ENCODE assay signal across 1 cellular context in genomic region chr19:6476155-6476895, GRCh38.
TF ChIP-seq lines count a peak whose summit lies in the region.

No MANE protein-coding gene starts in this region.

TF ChIP-seq in HepG2, 621 proteins besides CTCF, POLR2A, EP300 and RAD21 (continues in another document):
- TF ChIP-seq FOXO4 (CRISPR knock-in tag; conservative IDR thresholded peaks at IDR 0.05) (no peak), FOXK1 (CRISPR knock-in tag; IDR thresholded peaks at IDR 0.05; ENCODE audit: borderline replicate concordance, low read depth) (peak; percentile 15; the same call in 1 of the 2 replicates), MIER2 (CRISPR knock-in tag; IDR thresholded peaks at IDR 0.05) (0 out of 2 replicates have a peak, but pooled peaks have one; percentile 14), GZF1 (CRISPR knock-in tag; IDR thresholded peaks at IDR 0.05) (no peak), CEBPG (CRISPR knock-in tag; IDR thresholded peaks at IDR 0.05) (no peak), ARID4A (CRISPR knock-in tag; IDR thresholded peaks at IDR 0.05; ENCODE audit: borderline replicate concordance) (peak; percentile 26; the same call in 1 of the 2 replicates), DBP (CRISPR knock-in tag; IDR thresholded peaks at IDR 0.05; ENCODE audit: not compliant biosample characterization) (no peak), ZBTB1 (CRISPR knock-in tag; IDR thresholded peaks at IDR 0.05; ENCODE audit: borderline replicate concordance) (no peak), ZNF790 (CRISPR knock-in tag; IDR thresholded peaks at IDR 0.05; ENCODE audit: borderline replicate concordance) (no peak), ZNF788 (CRISPR knock-in tag; IDR thresholded peaks at IDR 0.05; ENCODE audit: borderline replicate concordance) (no peak), ZNF362 (CRISPR knock-in tag; IDR thresholded peaks at IDR 0.05; ENCODE audit: borderline replicate concordance) (no peak), ZNF720 (CRISPR knock-in tag; IDR thresholded peaks at IDR 0.05) (no peak), ZNF354B (CRISPR knock-in tag; IDR thresholded peaks at IDR 0.05) (no peak), SNAPC5 (CRISPR knock-in tag; IDR thresholded peaks at IDR 0.05; ENCODE audit: borderline replicate concordance) (no peak), PAXIP1 (CRISPR knock-in tag; conservative IDR thresholded peaks at IDR 0.05) (peak; percentile 37; the same call in 1 of the 2 replicates), ATF1 (CRISPR knock-in tag; IDR thresholded peaks at IDR 0.05) (peak; percentile 63), AHR (CRISPR knock-in tag; IDR thresholded peaks at IDR 0.05) (no peak), ZNF296 (CRISPR knock-in tag; conservative IDR thresholded peaks at IDR 0.05) (no peak), RXRA (CRISPR knock-in tag; IDR thresholded peaks at IDR 0.05) (no peak), SNRNP70 (IDR thresholded peaks at IDR 0.05; ENCODE audit: low read depth, low read length) (no peak), HHEX (CRISPR knock-in tag; IDR thresholded peaks at IDR 0.05) (no peak), PRMT3 (CRISPR knock-in tag; IDR thresholded peaks at IDR 0.05; ENCODE audit: borderline replicate concordance, low read depth) (no peak), GTF2F1 (IDR thresholded peaks at IDR 0.05; ENCODE audit: low read length) (no peak), HNF1B (CRISPR knock-in tag; IDR thresholded peaks at IDR 0.05) (0 out of 2 replicates have a peak, but pooled peaks have one; percentile 7), ZNF607 (CRISPR knock-in tag; IDR thresholded peaks at IDR 0.05; ENCODE audit: borderline replicate concordance) (0 out of 2 replicates have a peak, but pooled peaks have one; percentile 29), NPAS2 (CRISPR knock-in tag; IDR thresholded peaks at IDR 0.05; ENCODE audit: borderline replicate concordance) (no peak), ZNF660 (CRISPR knock-in tag; IDR thresholded peaks at IDR 0.05; ENCODE audit: borderline replicate concordance, low read depth) (no peak), ZNF407 (CRISPR knock-in tag; IDR thresholded peaks at IDR 0.05; ENCODE audit: not compliant biosample characterization) (no peak), GABPA (IDR thresholded peaks at IDR 0.05; ENCODE audit: low read depth, low read length) (no peak), GABPA (CRISPR knock-in tag; IDR thresholded peaks at IDR 0.05; ENCODE audit: low read depth) (peak; percentile 10; the same call in 1 of the 2 replicates), ZNF280D (CRISPR knock-in tag; IDR thresholded peaks at IDR 0.05) (no peak)
